37 cellular contexts compared by ENCODE assay signal in the genomic region with DNA sequence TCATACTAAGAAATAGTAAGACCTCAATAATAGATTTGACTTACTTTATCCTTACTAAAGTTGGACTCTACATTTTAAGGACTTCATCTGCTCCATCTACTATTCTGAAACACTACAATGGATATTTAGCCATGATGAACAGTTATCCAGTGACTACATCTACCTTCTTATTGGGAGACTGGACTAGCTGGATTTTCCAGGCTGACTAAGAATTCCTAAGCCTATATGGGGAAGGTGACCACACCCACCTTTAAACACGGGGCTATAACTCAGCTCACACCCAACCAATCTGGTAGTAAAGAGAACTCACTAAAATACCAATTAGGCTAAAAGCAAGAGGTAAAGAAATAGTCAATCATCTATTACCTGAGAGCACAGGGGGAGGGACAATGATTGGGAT.
"Had no signal": no experiment of that assay in that cellular context is flagged by ENCODE, and none has a peak within 500 bp of the region (broad histone marks: within the 10 kb centered on the region; RNA-seq: fewer than 3 reads in every experiment).

No MANE protein-coding gene starts in this region.

- H3K36me3 Mint-ChIP-seq: activated naive CD4-positive, alpha-beta T cell treated with anti-CD3 and anti-CD28 coated beads, Interleukin-2, amount 10 ng/mL, durations not matched to agents 7 days and 5 days; activated naive CD4-positive, alpha-beta T cell treated with anti-CD3 and anti-CD28 coated beads, Interleukin-2, amount 50 U/mL, for 24 hours; activated naive CD8-positive, alpha-beta T cell; activated naive CD8-positive, alpha-beta T cell treated with anti-CD3 and anti-CD28 coated beads for 36 hours; activated naive CD8-positive, alpha-beta T cell treated with anti-CD3 and anti-CD28 coated beads, Interleukin-2, amount 10 ng/mL, durations not matched to agents 7 days and 5 days; brain had no signal

- H3K4me3 Mint-ChIP-seq: activated naive CD4-positive, alpha-beta T cell treated with anti-CD3 and anti-CD28 coated beads for 36 hours; activated naive CD4-positive, alpha-beta T cell treated with anti-CD3 and anti-CD28 coated beads, Interleukin-2, amount 10 ng/mL, durations not matched to agents 7 days and 5 days; activated naive CD4-positive, alpha-beta T cell treated with anti-CD3 and anti-CD28 coated beads, Interleukin-2, amount 50 U/mL, for 24 hours; activated naive CD8-positive, alpha-beta T cell; activated naive CD8-positive, alpha-beta T cell treated with anti-CD3 and anti-CD28 coated beads for 36 hours; activated naive CD8-positive, alpha-beta T cell treated with anti-CD3 and anti-CD28 coated beads, Interleukin-2, amount 10 ng/mL, durations not matched to agents 7 days and 5 days; activated naive CD8-positive, alpha-beta T cell treated with anti-CD3 and anti-CD28 coated beads, Interleukin-2, amount 50 U/mL, for 24 hours; activated T-cell treated with anti-CD3 and anti-CD28 coated beads, Interleukin-2, amount 50 U/mL, for 24 hours; activated T-cell treated with anti-CD3 and anti-CD28 coated beads, Interleukin-2, amount 50 U/mL, for 4 hours; activated T-cell treated with anti-CD3 and anti-CD28 coated beads, Interleukin-2, amount 50 U/mL, for 72 hours; activated T-helper 1 cell treated with anti-CD3 and anti-CD28 coated beads, Interleukin-12 subunit alpha, Interleukin-12 subunit beta, Interleukin-2, Interleukin-4 antibody, amounts not matched to agents 30 ng/mL and 10 ng/mL and 1 ng/mL, durations not matched to agents 14 hours and 24 hours and 36 hours; activated T-helper 17 cell treated with anti-CD3 and anti-CD28 coated beads, Interleukin-2, amount 50 U/mL, for 72 hours; brain; central memory CD8-positive, alpha-beta T cell had no signal

- DNase-seq: activated effector memory CD4-positive, alpha-beta T cell treated with anti-CD3 and anti-CD28 coated beads, Interleukin-2, amount 50 U/mL, for 16 hours; activated effector memory CD4-positive, alpha-beta T cell treated with Interleukin-2 at 50 U/mL for 16 hours; activated gamma-delta T cell; activated gamma-delta T cell treated with Interleukin-2 at 50 U/mL for 16 hours; activated naive CD4-positive, alpha-beta T cell; activated naive CD4-positive, alpha-beta T cell treated with anti-CD3 and anti-CD28 coated beads for 36 hours; activated naive CD4-positive, alpha-beta T cell treated with anti-CD3 and anti-CD28 coated beads, Interleukin-2, amount 10 ng/mL, durations not matched to agents 7 days and 5 days; activated naive CD4-positive, alpha-beta T cell treated with anti-CD3 and anti-CD28 coated beads, Interleukin-2, amount 50 U/mL, for 16 hours; activated naive CD4-positive, alpha-beta T cell treated with Interleukin-2 at 50 U/mL for 16 hours; activated naive CD8-positive, alpha-beta T cell treated with anti-CD3 and anti-CD28 coated beads for 36 hours; activated naive CD8-positive, alpha-beta T cell treated with anti-CD3 and anti-CD28 coated beads, Interleukin-2, amount 10 ng/mL, durations not matched to agents 7 days and 5 days; activated naive CD8-positive, alpha-beta T cell treated with anti-CD3 and anti-CD28 coated beads, Interleukin-2, amount 50 U/mL, for 24 hours; activated T-cell treated with anti-CD3 and anti-CD28 coated beads, Interleukin-2, amount 50 U/mL, for 1 hour; activated T-cell treated with anti-CD3 and anti-CD28 coated beads, Interleukin-2, amount 50 U/mL, for 24 hours; activated T-cell treated with anti-CD3 and anti-CD28 coated beads, Interleukin-2, amount 50 U/mL, for 4 hours; activated T-cell treated with anti-CD3 and anti-CD28 coated beads, Interleukin-2, amount 50 U/mL, for 48 hours; activated T-cell treated with anti-CD3 and anti-CD28 coated beads, Interleukin-2, amount 50 U/mL, for 72 hours; adrenal gland; amniotic stem cell; amygdala; anterior cingulate cortex; body of pancreas; brain microvascular endothelial cell; caudate nucleus; central memory CD4-positive, alpha-beta T cell; cerebellar nuclear complex had no signal

- H3K9me3 ChIP-seq: ascending aorta, body of pancreas had no signal

- H3K27ac Mint-ChIP-seq: activated naive CD4-positive, alpha-beta T cell treated with anti-CD3 and anti-CD28 coated beads for 36 hours; activated naive CD4-positive, alpha-beta T cell treated with anti-CD3 and anti-CD28 coated beads, Interleukin-2, amount 10 ng/mL, durations not matched to agents 7 days and 5 days; activated naive CD4-positive, alpha-beta T cell treated with anti-CD3 and anti-CD28 coated beads, Interleukin-2, amount 50 U/mL, for 24 hours; activated naive CD4-positive, alpha-beta T cell treated with anti-CD3 and anti-CD28 coated beads, Interleukin-2, amount 50 U/mL, for 72 hours; activated naive CD8-positive, alpha-beta T cell; activated naive CD8-positive, alpha-beta T cell treated with anti-CD3 and anti-CD28 coated beads for 36 hours; activated naive CD8-positive, alpha-beta T cell treated with anti-CD3 and anti-CD28 coated beads, Interleukin-2, amount 10 ng/mL, durations not matched to agents 7 days and 5 days; activated naive CD8-positive, alpha-beta T cell treated with anti-CD3 and anti-CD28 coated beads, Interleukin-2, amount 50 U/mL, for 24 hours; activated T-cell treated with anti-CD3 and anti-CD28 coated beads, Interleukin-2, amount 50 U/mL, for 24 hours; activated T-cell treated with anti-CD3 and anti-CD28 coated beads, Interleukin-2, amount 50 U/mL, for 72 hours; activated T-helper 1 cell treated with anti-CD3 and anti-CD28 coated beads, Interleukin-12 subunit alpha, Interleukin-12 subunit beta, Interleukin-2, Interleukin-4 antibody, amounts not matched to agents 30 ng/mL and 10 ng/mL and 1 ng/mL, durations not matched to agents 14 hours and 24 hours and 36 hours; activated T-helper 17 cell treated with anti-CD3 and anti-CD28 coated beads, Interleukin-2, amount 50 U/mL, for 72 hours; activated T-helper 2 cell treated with anti-CD3 and anti-CD28 coated beads, Interferon-gamma antibody, Interleukin-2, Interleukin-4, amounts not matched to agents 10 μg/mL and 5 μg/mL and 100 μg/mL, durations not matched to agents 14 hours and 24 hours and 36 hours; brain had no signal

- H3K27ac ChIP-seq: adrenal gland, ascending aorta, body of pancreas, brain microvascular endothelial cell, cardiac muscle cell had no signal

- H3K9me3 Mint-ChIP-seq: brain had no signal

- H3K36me3 ChIP-seq: adrenal gland, ascending aorta, brain microvascular endothelial cell, cardiac muscle cell had no signal

- FAIRE-seq: astrocyte had no signal

- H3K4me3 ChIP-seq: adrenal gland, ascending aorta, body of pancreas, cardiac muscle cell had no signal

- H3K4me1 ChIP-seq: adrenal gland, ascending aorta, body of pancreas had no signal

- H3K27me3 Mint-ChIP-seq: activated naive CD4-positive, alpha-beta T cell treated with anti-CD3 and anti-CD28 coated beads, Interleukin-2, amount 10 ng/mL, durations not matched to agents 7 days and 5 days; activated naive CD4-positive, alpha-beta T cell treated with anti-CD3 and anti-CD28 coated beads, Interleukin-2, amount 50 U/mL, for 24 hours; activated naive CD8-positive, alpha-beta T cell; activated naive CD8-positive, alpha-beta T cell treated with anti-CD3 and anti-CD28 coated beads for 36 hours; activated naive CD8-positive, alpha-beta T cell treated with anti-CD3 and anti-CD28 coated beads, Interleukin-2, amount 10 ng/mL, durations not matched to agents 7 days and 5 days; activated naive CD8-positive, alpha-beta T cell treated with anti-CD3 and anti-CD28 coated beads, Interleukin-2, amount 50 U/mL, for 24 hours; activated T-cell treated with anti-CD3 and anti-CD28 coated beads, Interleukin-2, amount 50 U/mL, for 24 hours; activated T-helper 17 cell treated with anti-CD3 and anti-CD28 coated beads, Interleukin-2, amount 50 U/mL, for 72 hours; central memory CD8-positive, alpha-beta T cell had no signal

- ATAC-seq: activated naive CD4-positive, alpha-beta T cell treated with anti-CD3 and anti-CD28 coated beads, Interleukin-2, amount 50 U/mL, for 72 hours; activated naive CD8-positive, alpha-beta T cell treated with anti-CD3 and anti-CD28 coated beads, Interleukin-2, amount 50 U/mL, for 24 hours; activated T-cell treated with anti-CD3 and anti-CD28 coated beads, Interleukin-2, amount 50 U/mL, for 4 hours; activated T-cell treated with anti-CD3 and anti-CD28 coated beads, Interleukin-2, amount 50 U/mL, for 72 hours; activated T-helper 17 cell treated with anti-CD3 and anti-CD28 coated beads, Interleukin-2, amount 50 U/mL, for 72 hours; body of pancreas had no signal

- H3K27me3 ChIP-seq: adrenal gland, ascending aorta, body of pancreas, brain microvascular endothelial cell, cardiac muscle cell had no signal

- H3K4me1 Mint-ChIP-seq: activated naive CD4-positive, alpha-beta T cell treated with anti-CD3 and anti-CD28 coated beads, Interleukin-2, amount 10 ng/mL, durations not matched to agents 7 days and 5 days; activated naive CD4-positive, alpha-beta T cell treated with anti-CD3 and anti-CD28 coated beads, Interleukin-2, amount 50 U/mL, for 24 hours; activated naive CD8-positive, alpha-beta T cell treated with anti-CD3 and anti-CD28 coated beads for 36 hours; activated naive CD8-positive, alpha-beta T cell treated with anti-CD3 and anti-CD28 coated beads, Interleukin-2, amount 10 ng/mL, durations not matched to agents 7 days and 5 days; activated naive CD8-positive, alpha-beta T cell treated with anti-CD3 and anti-CD28 coated beads, Interleukin-2, amount 50 U/mL, for 24 hours; activated T-helper 17 cell treated with anti-CD3 and anti-CD28 coated beads, Interleukin-2, amount 50 U/mL, for 72 hours; brain; central memory CD8-positive, alpha-beta T cell had no signal
